In the genomic region with DNA sequence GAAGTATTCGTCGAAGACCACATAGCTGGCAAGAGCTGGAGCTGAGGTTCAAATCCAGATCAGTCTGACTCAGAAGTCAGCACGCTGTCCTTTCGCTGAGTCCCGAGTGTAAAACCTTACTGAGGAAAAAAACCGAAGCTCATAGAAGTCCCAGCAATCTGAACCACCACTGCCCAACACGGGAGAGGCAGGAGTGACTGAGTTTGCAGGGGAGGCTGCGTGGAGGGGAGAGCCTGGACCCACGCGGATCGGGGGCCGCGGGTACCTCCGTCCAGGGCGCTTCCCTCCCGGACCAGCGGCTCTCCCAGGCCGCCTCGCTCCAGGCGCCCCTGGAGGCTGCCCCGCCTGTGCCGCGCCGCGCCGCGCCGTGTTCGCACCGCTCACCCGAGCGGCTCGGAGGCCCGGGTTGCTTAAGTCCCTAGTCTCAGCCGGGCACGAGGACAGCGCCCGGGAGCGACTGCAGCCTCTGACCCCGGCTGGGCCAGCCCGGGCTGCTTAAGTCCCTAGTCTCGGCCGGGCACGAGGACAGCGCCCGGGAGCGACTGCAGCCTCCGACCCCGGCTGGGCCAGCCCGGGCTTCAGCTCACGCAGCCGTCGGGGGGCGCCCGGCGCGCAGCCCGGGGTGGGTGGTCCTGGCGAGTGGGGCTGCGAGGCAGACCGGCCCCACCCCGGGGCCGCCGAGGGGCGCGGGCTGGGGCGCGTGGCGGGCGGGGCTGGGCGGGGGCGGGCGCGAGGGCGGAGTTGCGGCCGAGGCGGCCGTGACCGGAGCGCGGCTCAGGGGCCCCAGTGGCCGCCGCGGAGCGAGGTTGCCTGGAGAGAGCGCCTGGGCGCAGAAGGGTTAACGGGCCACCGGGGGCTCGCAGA, we compare ENCODE assay signal across 1 cellular context.
TF ChIP-seq lines count a peak whose summit lies in the region.

ADAMTSL4 (plus strand) TSS at position 777 of the 864 bp plus-strand sequence. CDS start 2,881 bp downstream, outside the sequence.

TF ChIP-seq in IMR-90, 13 proteins besides CTCF, POLR2A, EP300 and RAD21 (continued from another document):
- TF ChIP-seq, protein P1, sequence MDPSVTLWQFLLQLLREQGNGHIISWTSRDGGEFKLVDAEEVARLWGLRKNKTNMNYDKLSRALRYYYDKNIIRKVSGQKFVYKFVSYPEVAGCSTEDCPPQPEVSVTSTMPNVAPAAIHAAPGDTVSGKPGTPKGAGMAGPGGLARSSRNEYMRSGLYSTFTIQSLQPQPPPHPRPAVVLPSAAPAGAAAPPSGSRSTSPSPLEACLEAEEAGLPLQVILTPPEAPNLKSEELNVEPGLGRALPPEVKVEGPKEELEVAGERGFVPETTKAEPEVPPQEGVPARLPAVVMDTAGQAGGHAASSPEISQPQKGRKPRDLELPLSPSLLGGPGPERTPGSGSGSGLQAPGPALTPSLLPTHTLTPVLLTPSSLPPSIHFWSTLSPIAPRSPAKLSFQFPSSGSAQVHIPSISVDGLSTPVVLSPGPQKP (IDR thresholded peaks at IDR 0.05; ENCODE audit: borderline replicate concordance, low read depth, low read length) = no peak
- no peak for TF ChIP-seq SMC3 (IDR thresholded peaks at IDR 0.05; ENCODE audit: low read depth, low read length)
